Comparison of ENCODE assay signal across 9 cellular contexts in genomic region chrX:7240929-7241328, GRCh38.
"Had no signal": no experiment of that assay in that cellular context is flagged by ENCODE, and none has a peak within 500 bp of the region (broad histone marks: within the 10 kb centered on the region; RNA-seq: fewer than 3 reads in every experiment).

No MANE protein-coding gene starts in this region.

- FAIRE-seq: HTR-8/SVneo had no signal

- ATAC-seq: GM23338, HCT116 had no signal

- H3K4me3 ChIP-seq: GM23338, HAP-1 had no signal

- H3K9ac ChIP-seq: KMS-11 had no signal

- H3K4me1 ChIP-seq: HAP-1 had no signal

- H3K27ac ChIP-seq: KMS-11 had no signal

- DNase-seq: H7, HFFc6, Karpas-422, KBM-7 had no signal

- H3K9me3 ChIP-seq: HAP-1 had no signal

- H3K4me2 ChIP-seq: GM23338, KMS-11 had no signal

- H2AFZ ChIP-seq: GM23338 had no signal

- H3K36me3 ChIP-seq: HAP-1 had no signal
